ENCODE assay signal across 24 cellular contexts in the genomic region with DNA sequence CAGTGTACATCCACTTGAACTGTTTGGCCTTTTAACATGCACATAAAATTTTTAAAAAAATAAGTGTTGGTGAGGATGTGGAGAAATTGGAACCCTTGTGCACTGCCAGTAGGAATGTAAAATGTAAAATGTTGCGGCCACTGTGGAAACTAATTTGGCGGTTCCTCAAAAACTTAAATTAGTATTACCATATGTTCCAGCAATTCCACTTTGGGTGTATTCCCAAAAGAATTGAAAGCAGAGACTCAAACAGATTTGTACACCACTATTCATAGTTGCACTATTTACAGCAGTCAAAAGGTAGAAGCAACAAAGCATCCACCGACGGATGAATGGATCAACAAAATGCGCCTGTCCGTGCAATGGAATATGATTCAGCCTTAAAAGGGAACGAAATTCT.
"Had no signal": no experiment of that assay in that cellular context is flagged by ENCODE, and none has a peak within 500 bp of the region (broad histone marks: within the 10 kb centered on the region; RNA-seq: fewer than 3 reads in every experiment).

No MANE protein-coding gene starts in this region.

- DNase-seq: activated CD4-positive, alpha-beta T cell treated with anti-CD3 and anti-CD28 coated beads for 36 hours; activated CD4-positive, alpha-beta T cell treated with anti-CD3 and anti-CD28 coated beads, Interleukin-2, amount 10 ng/mL, durations not matched to agents 7 days and 5 days; activated CD4-positive, alpha-beta T cell treated with anti-CD3 and anti-CD28 coated beads, Interleukin-2, amount 50 U/mL, for 48 hours; activated CD8-positive, alpha-beta T cell treated with anti-CD3 and anti-CD28 coated beads, Interleukin-2, amount 10 ng/mL, durations not matched to agents 7 days and 5 days; activated gamma-delta T cell; activated naive CD4-positive, alpha-beta T cell treated with Interleukin-2 at 50 U/mL for 16 hours; activated naive CD8-positive, alpha-beta T cell treated with anti-CD3 and anti-CD28 coated beads, Interleukin-2, amount 10 ng/mL, durations not matched to agents 7 days and 5 days; activated T-cell treated with anti-CD3 and anti-CD28 coated beads, Interleukin-2, amount 50 U/mL, for 24 hours; body of pancreas; Karpas-422; KBM-7; NCI-H1105 treated with DMSO at 0.1 percent for 48 hours; NCI-H1436; NCI-H187; NCI-H2029 treated with DMSO at 0.1 percent for 48 hours; NCI-H510A; NCI-H526; NCI-H748 treated with DMSO at 0.1 percent for 48 hours; NK-92 treated with Interleukin-12 subunit alpha and Interleukin-12 subunit beta, amount 100 ng/mL, for 24 hours; PC-3; Peyer's patch; RPMI8226; SHP77 treated with DMSO at 0.1 percent for 48 hours; SK-N-SH had no signal
